19 cellular contexts compared by ENCODE assay signal in the genomic region with DNA sequence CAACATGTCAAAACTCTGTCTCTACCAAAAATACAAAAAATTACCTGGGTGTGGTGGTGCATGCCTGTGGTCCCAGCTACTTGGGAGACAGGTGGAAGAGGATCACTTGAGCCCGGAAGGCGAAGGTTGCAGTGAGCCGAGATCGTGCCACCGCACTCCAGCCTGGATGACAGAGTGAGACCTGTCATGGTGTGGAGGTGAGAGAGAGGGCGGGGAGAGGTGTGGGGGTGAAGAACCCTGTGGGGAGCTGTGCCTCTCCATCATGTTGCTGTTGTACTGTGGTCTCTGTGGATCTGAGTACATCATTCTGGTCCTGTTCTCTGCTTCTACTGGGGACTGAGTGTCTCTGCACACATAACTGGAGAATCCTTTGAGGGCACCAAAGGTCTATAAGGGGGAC. TPM values are rescaled to one million over a fixed set of nuclear protein-coding genes. Genes with fewer than 3 reads are reported as not detected.
A peak's percentile ranks its signal among the peaks of the same experiment; 100 is the strongest.
DNase-seq lines count a peak whose midpoint lies in the region; ATAC-seq and TF ChIP-seq lines count a peak whose summit lies in the region.
"Had no signal": no experiment of that assay in that cellular context is flagged by ENCODE, and none has a peak within 500 bp of the region (broad histone marks: within the 10 kb centered on the region; RNA-seq: fewer than 3 reads in every experiment).

No MANE protein-coding gene starts in this region.

- H3K79me2 ChIP-seq in GM23338 (replicated peaks; ENCODE audit: insufficient read depth), result no peaks in the 10 kb centered on the region

- POLR2A ChIA-PET in naive thymus-derived CD4-positive, alpha-beta T cell (lab: Charles Lee), result interaction anchor here (0.7 to 7.3 kb wide), 12 partner anchors 11 to 82 kb away, joined by 3 to 123 read pairs (median 11); a partner anchor contains a TSS

- H3F3A ChIP-seq in GM23338 (replicated peaks; ENCODE audit: low read depth), result 0 out of 2 replicates have a peak, but pooled peaks cover 12% of the 10 kb centered on the region

- no peaks in the 10 kb centered on the region for H3K27me3 ChIP-seq in BLaER1 treated with 17β-estradiol and CSF1 and Interleukin-3, amounts not matched to agents 10 nM and 100 nM
- H3K27me3 ChIP-seq in GM23338 (ENCODE audit: insufficient read depth) (peaks cover 8% of the 10 kb centered on the region), colonic mucosa (no peaks in the 10 kb centered on the region), MG63 (no peaks in the 10 kb centered on the region)
- no peaks in the 10 kb centered on the region for H3K27me3 ChIP-seq in naive thymus-derived CD4-positive, alpha-beta T cell (ENCODE audit: control insufficient read depth in 2 of 2, insufficient read depth in 2 of 2, low read length in 2 of 2)
- H3K27me3 ChIP-seq: transverse colon had no signal

- H4K20me1 ChIP-seq in BLaER1 treated with 17β-estradiol and CSF1 and Interleukin-3, amounts not matched to agents 10 nM and 100 nM, result peaks cover 0 to 23% (median 0%) of the 10 kb centered on the region in 11 experiments; a peak in 9 of 22 replicates
- no peaks in the 10 kb centered on the region; the same call in 1 of the 2 replicates for H4K20me1 ChIP-seq in GM23338 (replicated peaks; ENCODE audit: insufficient read depth)

- peak overlapping the region; percentile 91 to 100 (median 98) for H3K4me2 ChIP-seq in BLaER1 treated with 17β-estradiol and CSF1 and Interleukin-3, amounts not matched to agents 10 nM and 100 nM
- no peak overlapping the region for H3K4me2 ChIP-seq in GM23338

- CTCF ChIA-PET in naive thymus-derived CD4-positive, alpha-beta T cell (lab: Charles Lee), result interaction anchor here (0.6 to 6.0 kb wide), 14 partner anchors 10 to 93 kb away, joined by 3 to 75 read pairs (median 8); a partner anchor contains a TSS

- H3K4me3 ChIP-seq in BLaER1 treated with 17β-estradiol and CSF1 and Interleukin-3, amounts not matched to agents 10 nM and 100 nM, result peak overlapping the region in 1 of 10 experiments; percentile 69; a peak in 2 of 20 replicates
- H3K4me3 ChIP-seq in GM23338 (no peak overlapping the region), colonic mucosa (no peak overlapping the region), MG63 (no peak overlapping the region)
- H3K4me3 ChIP-seq in naive thymus-derived CD4-positive, alpha-beta T cell (ENCODE audit: low read length), result peak overlapping the region; percentile 43
- H3K4me3 ChIP-seq: GM23248, transverse colon had no signal

- DNase-seq in GM23338 (ENCODE audit: low spot score) (no peak), colonic mucosa (no peak), MG63 (no peak)
- DNase-seq in activated effector memory CD4-positive, alpha-beta T cell treated with anti-CD3 and anti-CD28 coated beads, Interleukin-2, amount 50 U/mL, for 16 hours, result peak; percentile 72
- DNase-seq in naive thymus-derived CD4-positive, alpha-beta T cell, result no peak
- DNase-seq: DMS79; foreskin melanocyte; GM23248; NCI-H2029; NCI-H526 treated with DMSO at 0.1 percent for 48 hours; retina; stimulated activated CD8-positive, alpha-beta memory T cell treated with anti-CD3 and anti-CD28 coated beads, Interleukin-4, amount 100 ng/mL, for 48 hours; transverse colon had no signal

- ATAC-seq in GM23338 (no peak), GM18909 (IDR thresholded peaks at IDR 0.05; ENCODE audit: poor library complexity, unreplicated experiment) (no peak)
- peak; percentile 20 for ATAC-seq in naive thymus-derived CD4-positive, alpha-beta T cell

- H3K27me3 Mint-ChIP-seq in GM23338 (ENCODE audit: insufficient read depth, low read depth, poor library complexity), result peaks cover 31% of the 10 kb centered on the region
- H3K27me3 Mint-ChIP-seq in naive thymus-derived CD4-positive, alpha-beta T cell, result no peaks in the 10 kb centered on the region

- peaks cover 11% of the 10 kb centered on the region for H3K36me3 Mint-ChIP-seq in GM23338 (ENCODE audit: low read depth)
- H3K36me3 Mint-ChIP-seq in naive thymus-derived CD4-positive, alpha-beta T cell, result peaks cover 12 to 36% (median 14%) of the 10 kb centered on the region in 5 donors

- H3K27ac Mint-ChIP-seq in GM23338, result no peak overlapping the region
- H3K27ac Mint-ChIP-seq in naive thymus-derived CD4-positive, alpha-beta T cell, result peak overlapping the region; percentile 40 to 95 (median 90)
- H3K27ac Mint-ChIP-seq: endodermal cell had no signal

- no peaks in the 10 kb centered on the region; the same call in 2 of the 3 replicates for H3K9me3 Mint-ChIP-seq in GM23338
- H3K9me3 Mint-ChIP-seq in naive thymus-derived CD4-positive, alpha-beta T cell, result no peaks in the 10 kb centered on the region
- H3K9me3 Mint-ChIP-seq: endodermal cell, neural crest cell had no signal

- H3K36me3 ChIP-seq in BLaER1 treated with 17β-estradiol and CSF1 and Interleukin-3, amounts not matched to agents 10 nM and 100 nM, result peaks cover 5 to 27% (median 9%) of the 10 kb centered on the region in 11 experiments; a peak in 18 of 22 replicates
- H3K36me3 ChIP-seq in GM23338 (ENCODE audit: insufficient read depth) (no peaks in the 10 kb centered on the region), colonic mucosa (no peaks in the 10 kb centered on the region), MG63 (peaks cover 2% of the 10 kb centered on the region; the same call in 1 of the 2 replicates)
- peaks cover 16 to 40% (median 21%) of the 10 kb centered on the region in 3 experiments for H3K36me3 ChIP-seq in naive thymus-derived CD4-positive, alpha-beta T cell (ENCODE audit: control insufficient read depth in 2 of 3, insufficient read depth in 3 of 3, low read length in 3 of 3)
- H3K36me3 ChIP-seq: transverse colon had no signal

- peaks cover 42% of the 10 kb centered on the region for H3K4me1 Mint-ChIP-seq in GM23338
- H3K4me1 Mint-ChIP-seq in naive thymus-derived CD4-positive, alpha-beta T cell, result peaks cover 55 to 87% (median 74%) of the 10 kb centered on the region in 7 donors

- H3K4me3 Mint-ChIP-seq in GM23338, result no peak overlapping the region
- peak overlapping the region; percentile 64 to 86 (median 82) for H3K4me3 Mint-ChIP-seq in naive thymus-derived CD4-positive, alpha-beta T cell
- H3K4me3 Mint-ChIP-seq: neural crest cell had no signal

- H3K9ac ChIP-seq in BLaER1 treated with 17β-estradiol and CSF1 and Interleukin-3, amounts not matched to agents 10 nM and 100 nM, result peak overlapping the region in 2 of 11 experiments; percentile 75 to 80; a peak in 2 of 22 replicates
- H3K9ac ChIP-seq in colonic mucosa (ENCODE audit: low read depth in 2 of 2, low read length in 2 of 2), result no peak overlapping the region
- H3K9ac ChIP-seq: GM23248 had no signal

- H3K9me3 ChIP-seq in BLaER1 treated with 17β-estradiol and CSF1 and Interleukin-3, amounts not matched to agents 10 nM and 100 nM (replicated peaks in 1 of 11), result no peaks in the 10 kb centered on the region
- no peaks in the 10 kb centered on the region for H3K9me3 ChIP-seq in naive thymus-derived CD4-positive, alpha-beta T cell (ENCODE audit: control insufficient read depth in 2 of 3, low read length in 3 of 3)
- H3K9me3 ChIP-seq in colonic mucosa (no peaks in the 10 kb centered on the region), MG63 (no peaks in the 10 kb centered on the region)
- H3K9me3 ChIP-seq: transverse colon had no signal

- no peaks in the 10 kb centered on the region for H3K9me2 ChIP-seq in GM23338 (ENCODE audit: insufficient read depth)

- intact Hi-C loops in naive thymus-derived CD4-positive, alpha-beta T cell (cut with micrococcal nuclease), result loop anchor here (1.0 to 2.0 kb wide), 4 partner anchors 16 to 61 kb away; a partner anchor contains a TSS
- intact Hi-C loops in colonic mucosa (cut with DNase I), result no loop called here

- H3K4me1 ChIP-seq in BLaER1 treated with 17β-estradiol and CSF1 and Interleukin-3, amounts not matched to agents 10 nM and 100 nM, result peaks cover 35 to 71% (median 53%) of the 10 kb centered on the region in 10 experiments
- peaks cover 32% of the 10 kb centered on the region for H3K4me1 ChIP-seq in GM23338 (ENCODE audit: insufficient read depth)
- peaks cover 36 to 75% of the 10 kb centered on the region in 2 donors for H3K4me1 ChIP-seq in naive thymus-derived CD4-positive, alpha-beta T cell (ENCODE audit: control insufficient read depth in 2 of 2, insufficient read depth in 2 of 2, low read length in 2 of 2)
- peaks cover 10% of the 10 kb centered on the region for H3K4me1 ChIP-seq in colonic mucosa

- H2AFZ ChIP-seq in GM23338, result no peak overlapping the region
- H2AFZ ChIP-seq: GM23248 had no signal

- peak overlapping the region in 2 of 11 experiments; percentile 70 to 72; a peak in 2 of 22 replicates for H3K27ac ChIP-seq in BLaER1 treated with 17β-estradiol and CSF1 and Interleukin-3, amounts not matched to agents 10 nM and 100 nM
- H3K27ac ChIP-seq in GM23338 (ENCODE audit: low read depth) (0 out of 2 replicates have a peak overlapping the region, but pooled peaks have one; percentile 26), colonic mucosa (no peak overlapping the region)
- peak overlapping the region; percentile 76 for H3K27ac ChIP-seq in naive thymus-derived CD4-positive, alpha-beta T cell (ENCODE audit: low read depth, low read length)
- H3K27ac ChIP-seq: GM23248 had no signal

- TF ChIP-seq CTCF in GM23338 (conservative IDR thresholded peaks at IDR 0.05; ENCODE audit: low read depth in 2 of 2), result no peak
- no peak for TF ChIP-seq CTCF in colonic mucosa (IDR thresholded peaks at IDR 0.05)

RNA-seq across cellular contexts. Expression of a gene that starts 11.3 kb away (rescaled TPM):
- total RNA-seq in GM23338 (2014; rRNA removed; shearing (Covaris generic)), result 0.31 TPM in 1 of 2 replicates, not detected in the other
- polyA plus RNA-seq in GM23338 (2016; fragmentation: Nextera tagmentation; extraction: Ambion mirVana), result not detected in 2 replicates
- total RNA-seq in naive thymus-derived CD4-positive, alpha-beta T cell, result under 1 TPM in 2 of 5 experiments, not detected in 3; 0.27 to 0.29 TPM
- polyA plus RNA-seq in naive thymus-derived CD4-positive, alpha-beta T cell, result not detected
- not detected for total RNA-seq in colonic mucosa
- total RNA-seq in MG63 (2014; rRNA removed; shearing (Covaris generic); ENCODE audit: low replicate concordance), result not detected in 2 replicates
- total RNA-seq: endodermal cell, GM23248, LHCN-M2, lung microvascular endothelial cell had no signal
- polyA plus RNA-seq: GM23248 had no signal

RNA-seq across cellular contexts. Expression of a gene that starts 15.2 kb away (rescaled TPM):
- total RNA-seq in GM23338 (2014; rRNA removed; shearing (Covaris generic)), result 37.9 and 39.3 TPM in 2 replicates
- polyA plus RNA-seq in GM23338 (2016; fragmentation: Nextera tagmentation; extraction: Ambion mirVana), result 23.5 and 24.8 TPM in 2 replicates
- total RNA-seq in naive thymus-derived CD4-positive, alpha-beta T cell, result 100 to 1,000 TPM in 3 of 5 experiments, 10 to 100 TPM in 2; 68.4 to 196 (median 112) TPM
- 100 to 1,000 TPM in 1 of 2 donors, 10 to 100 TPM in 1; 32.9 to 100 TPM for polyA plus RNA-seq in naive thymus-derived CD4-positive, alpha-beta T cell
- total RNA-seq in colonic mucosa, result 10 to 100 TPM in 1 of 2 donors, 1 to 10 TPM in 1; 9.1 to 10.1 TPM
- total RNA-seq in MG63 (2014; rRNA removed; shearing (Covaris generic); ENCODE audit: low replicate concordance), result 10.7 and 16.7 TPM in 2 replicates

RNA-seq across cellular contexts. Expression of a gene that starts 21.4 kb away (rescaled TPM):
- 220 and 227 TPM in 2 replicates for total RNA-seq in GM23338 (2014; rRNA removed; shearing (Covaris generic))
- polyA plus RNA-seq in GM23338 (2016; fragmentation: Nextera tagmentation; extraction: Ambion mirVana), result 145 and 153 TPM in 2 replicates
- 100 to 1,000 TPM in 2 of 5 experiments, 10 to 100 TPM in 3; 71.8 to 144 (median 99.7) TPM for total RNA-seq in naive thymus-derived CD4-positive, alpha-beta T cell
- polyA plus RNA-seq in naive thymus-derived CD4-positive, alpha-beta T cell, result 100 to 1,000 TPM; 194 to 202 TPM
- total RNA-seq in colonic mucosa, result 100 to 1,000 TPM; 137 to 185 TPM
- total RNA-seq in MG63 (2014; rRNA removed; shearing (Covaris generic); ENCODE audit: low replicate concordance), result 296 and 502 TPM in 2 replicates

RNA-seq across cellular contexts. Expression of a gene that starts 27.6 kb away (rescaled TPM):
- total RNA-seq in GM23338 (2014; rRNA removed; shearing (Covaris generic)), result 1.9 TPM in 1 of 2 replicates, not detected in the other
- polyA plus RNA-seq in GM23338 (2016; fragmentation: Nextera tagmentation; extraction: Ambion mirVana), result 2.0 and 3.1 TPM in 2 replicates
- total RNA-seq in naive thymus-derived CD4-positive, alpha-beta T cell, result not detected
- not detected for polyA plus RNA-seq in naive thymus-derived CD4-positive, alpha-beta T cell
- not detected for total RNA-seq in colonic mucosa
- total RNA-seq in MG63 (2014; rRNA removed; shearing (Covaris generic); ENCODE audit: low replicate concordance), result not detected in 2 replicates
- total RNA-seq: endodermal cell, GM23248, LHCN-M2, lung microvascular endothelial cell, neural crest cell, transverse colon had no signal
- polyA plus RNA-seq: GM23248 had no signal

RNA-seq across cellular contexts. Expression of a gene that starts 36.5 kb away (rescaled TPM):
- 2.6 and 2.9 TPM in 2 replicates for total RNA-seq in GM23338 (2014; rRNA removed; shearing (Covaris generic))
- polyA plus RNA-seq in GM23338 (2016; fragmentation: Nextera tagmentation; extraction: Ambion mirVana), result 8.0 and 8.1 TPM in 2 replicates
- total RNA-seq in naive thymus-derived CD4-positive, alpha-beta T cell, result 1 to 10 TPM in 1 of 5 experiments, under 1 TPM in 2, not detected in 2; 0.16 to 2.1 (median 0.34) TPM
- polyA plus RNA-seq in naive thymus-derived CD4-positive, alpha-beta T cell, result under 1 TPM in 1 of 2 donors, not detected in 1; 0.64 TPM
- total RNA-seq in colonic mucosa, result 10 to 100 TPM; 14.7 to 34.0 TPM
- total RNA-seq in MG63 (2014; rRNA removed; shearing (Covaris generic); ENCODE audit: low replicate concordance), result 1.3 and 2.3 TPM in 2 replicates
